In the genomic region with DNA sequence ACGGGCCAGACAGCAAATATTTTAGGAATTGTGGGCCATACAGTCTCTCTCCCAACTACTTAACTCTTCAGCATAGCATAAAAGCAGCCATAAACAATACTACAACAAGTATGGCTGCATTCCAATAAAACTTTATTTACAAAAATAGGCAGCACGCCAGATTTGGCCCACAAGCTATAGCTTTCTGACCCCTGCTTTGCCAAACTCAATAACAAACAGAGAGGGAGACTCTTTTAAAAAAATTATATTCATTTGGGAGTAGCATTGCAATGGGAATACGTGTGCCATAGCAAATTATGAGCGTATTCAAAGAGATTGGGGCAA, we compare ENCODE assay signal across 30 cellular contexts. TPM values are rescaled to one million over a fixed set of nuclear protein-coding genes. Genes with fewer than 3 reads are reported as not detected.
"Had no signal": no experiment of that assay in that cellular context is flagged by ENCODE, and none has a peak within 500 bp of the region (broad histone marks: within the 10 kb centered on the region; RNA-seq: fewer than 3 reads in every experiment).

No MANE protein-coding gene starts in this region.

- H3K9me3 Mint-ChIP-seq: activated CD4-positive, alpha-beta memory T cell treated with anti-CD3 and anti-CD28 coated beads for 36 hours; activated CD4-positive, alpha-beta T cell treated with anti-CD3 and anti-CD28 coated beads, Interleukin-2, amount 10 ng/mL, durations not matched to agents 7 days and 5 days; activated naive CD4-positive, alpha-beta T cell treated with anti-CD3 and anti-CD28 coated beads, Interleukin-2, amount 50 U/mL, for 72 hours; activated naive CD8-positive, alpha-beta T cell treated with anti-CD3 and anti-CD28 coated beads, Interleukin-2, amount 50 U/mL, for 24 hours; activated T-helper 1 cell treated with anti-CD3 and anti-CD28 coated beads, Interleukin-12 subunit alpha, Interleukin-12 subunit beta, Interleukin-2, Interleukin-4 antibody, amounts not matched to agents 30 ng/mL and 10 ng/mL and 1 ng/mL, durations not matched to agents 14 hours and 24 hours and 36 hours; central memory CD8-positive, alpha-beta T cell had no signal

- H3K27ac Mint-ChIP-seq: activated CD4-positive, alpha-beta memory T cell treated with anti-CD3 and anti-CD28 coated beads for 36 hours; activated CD4-positive, alpha-beta T cell treated with anti-CD3 and anti-CD28 coated beads, Interleukin-2, amount 10 ng/mL, durations not matched to agents 7 days and 5 days; activated naive CD4-positive, alpha-beta T cell treated with anti-CD3 and anti-CD28 coated beads, Interleukin-2, amount 50 U/mL, for 72 hours; activated naive CD8-positive, alpha-beta T cell treated with anti-CD3 and anti-CD28 coated beads, Interleukin-2, amount 50 U/mL, for 24 hours; activated T-helper 1 cell treated with anti-CD3 and anti-CD28 coated beads, Interleukin-12 subunit alpha, Interleukin-12 subunit beta, Interleukin-2, Interleukin-4 antibody, amounts not matched to agents 30 ng/mL and 10 ng/mL and 1 ng/mL, durations not matched to agents 14 hours and 24 hours and 36 hours; T-helper 17 cell had no signal

- H3K9me3 ChIP-seq: ascending aorta, body of pancreas, MG63, Peyer's patch had no signal

- H3K4me3 Mint-ChIP-seq: activated CD4-positive, alpha-beta memory T cell treated with anti-CD3 and anti-CD28 coated beads for 36 hours; activated CD4-positive, alpha-beta T cell treated with anti-CD3 and anti-CD28 coated beads, Interleukin-2, amount 10 ng/mL, durations not matched to agents 7 days and 5 days; activated naive CD8-positive, alpha-beta T cell treated with anti-CD3 and anti-CD28 coated beads, Interleukin-2, amount 50 U/mL, for 24 hours; activated T-helper 1 cell treated with anti-CD3 and anti-CD28 coated beads, Interleukin-12 subunit alpha, Interleukin-12 subunit beta, Interleukin-2, Interleukin-4 antibody, amounts not matched to agents 30 ng/mL and 10 ng/mL and 1 ng/mL, durations not matched to agents 14 hours and 24 hours and 36 hours; central memory CD8-positive, alpha-beta T cell; T-helper 17 cell had no signal

- H3K27ac ChIP-seq: ascending aorta, body of pancreas, Peyer's patch had no signal

- H3K27me3 Mint-ChIP-seq: central memory CD8-positive, alpha-beta T cell had no signal

- DNase-seq: activated CD4-positive, alpha-beta memory T cell treated with anti-CD3 and anti-CD28 coated beads for 36 hours; activated CD4-positive, alpha-beta T cell treated with anti-CD3 and anti-CD28 coated beads, Interleukin-2, amount 10 ng/mL, durations not matched to agents 7 days and 5 days; activated CD4-positive, CD25-positive, alpha-beta regulatory T cell; activated CD8-positive, alpha-beta memory T cell treated with anti-CD3 and anti-CD28 coated beads, Interleukin-2, amount 50 U/mL, for 4 hours; activated effector memory CD4-positive, alpha-beta T cell treated with anti-CD3 and anti-CD28 coated beads, Interleukin-2, amount 50 U/mL, for 16 hours; activated naive CD4-positive, alpha-beta T cell treated with Interleukin-2 at 50 U/mL for 16 hours; activated naive CD8-positive, alpha-beta T cell treated with anti-CD3 and anti-CD28 coated beads, Interleukin-2, amount 50 U/mL, for 24 hours; activated T-cell treated with anti-CD3 and anti-CD28 coated beads, Interleukin-2, amount 50 U/mL, for 1 hour; amniotic stem cell; body of pancreas; MG63; MV-4-11; NCI-H1092 treated with DMSO at 0.1 percent for 48 hours; NCI-H1417 treated with DMSO at 0.1 percent for 48 hours; NCI-H1694; NCI-H2029; NCI-H345; NCI-H510A treated with DMSO at 0.1 percent for 48 hours; NCI-H69; NK-92 treated with Interleukin-12 subunit alpha and Interleukin-12 subunit beta, amount 100 ng/mL, for 24 hours; OCI-M1; Peyer's patch; SHP77; T-helper 17 cell; T-helper 9 cell had no signal

- H3K4me3 ChIP-seq: ascending aorta, body of pancreas, MG63, Peyer's patch had no signal

- H3K27me3 ChIP-seq: ascending aorta, body of pancreas, MG63, Peyer's patch had no signal

- H3K36me3 Mint-ChIP-seq: activated CD4-positive, alpha-beta memory T cell treated with anti-CD3 and anti-CD28 coated beads for 36 hours; activated naive CD4-positive, alpha-beta T cell treated with anti-CD3 and anti-CD28 coated beads, Interleukin-2, amount 50 U/mL, for 72 hours had no signal

- ATAC-seq: activated naive CD4-positive, alpha-beta T cell treated with anti-CD3 and anti-CD28 coated beads, Interleukin-2, amount 50 U/mL, for 72 hours; activated naive CD8-positive, alpha-beta T cell treated with anti-CD3 and anti-CD28 coated beads, Interleukin-2, amount 50 U/mL, for 24 hours; body of pancreas; T-helper 17 cell had no signal

- H3K36me3 ChIP-seq: ascending aorta, MG63, Peyer's patch had no signal

RNA-seq across cellular contexts. Expression of gene HAO2, which starts 37.7 kb away (rescaled TPM):
- total RNA-seq: activated CD4-positive, alpha-beta memory T cell treated with anti-CD3 and anti-CD28 coated beads for 36 hours; activated CD4-positive, alpha-beta T cell treated with anti-CD3 and anti-CD28 coated beads, Interleukin-2, amount 10 ng/mL, durations not matched to agents 7 days and 5 days; activated naive CD4-positive, alpha-beta T cell treated with anti-CD3 and anti-CD28 coated beads, Interleukin-2, amount 50 U/mL, for 72 hours; activated T-helper 1 cell treated with anti-CD3 and anti-CD28 coated beads, Interleukin-12 subunit alpha, Interleukin-12 subunit beta, Interleukin-2, Interleukin-4 antibody, amounts not matched to agents 30 ng/mL and 10 ng/mL and 1 ng/mL, durations not matched to agents 14 hours and 24 hours and 36 hours; ascending aorta; body of pancreas; bronchial epithelial cell; T-helper 17 cell had no signal
